12 cellular contexts compared by ENCODE assay signal in the genomic region with DNA sequence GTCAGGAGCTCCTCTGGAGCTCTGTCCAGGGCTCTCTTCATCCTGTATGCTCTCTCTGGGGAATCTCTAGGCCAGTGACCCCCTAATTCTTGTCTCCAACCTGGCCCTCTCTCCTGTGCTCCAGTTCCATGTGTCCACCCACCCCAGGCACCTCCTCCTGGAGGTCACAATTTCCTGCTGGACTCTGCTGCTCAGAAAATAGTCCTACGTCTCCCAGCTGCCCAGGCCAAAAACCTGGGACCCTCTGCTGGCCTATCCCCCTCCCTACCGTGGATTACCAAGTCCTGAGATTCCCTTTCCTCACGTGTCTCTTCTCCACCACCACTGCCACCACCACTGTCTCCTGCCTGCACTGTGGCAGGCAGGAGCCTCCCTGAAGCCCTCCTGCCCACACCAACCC. TPM values are rescaled to one million over a fixed set of nuclear protein-coding genes. Genes with fewer than 3 reads are reported as not detected.
DNase-seq lines count a peak whose midpoint lies in the region; ATAC-seq and TF ChIP-seq lines count a peak whose summit lies in the region.
"Had no signal": no experiment of that assay in that cellular context is flagged by ENCODE, and none has a peak within 500 bp of the region (broad histone marks: within the 10 kb centered on the region; RNA-seq: fewer than 3 reads in every experiment).

No MANE protein-coding gene starts in this region.

- peaks cover 18% of the 10 kb centered on the region for H3K27me3 Mint-ChIP-seq in T-helper 1 cell treated with Interleukin-12 subunit alpha and Interleukin-12 subunit beta and Interleukin-4 antibody, amounts not matched to agents 30 μg/mL and 1 μg/mL, for 36 hours (ENCODE audit: low read depth)
- H3K27me3 Mint-ChIP-seq in naive B cell (peaks cover 0 to 25% (median 8%) of the 10 kb centered on the region in 3 donors), type B pancreatic cell (no peaks in the 10 kb centered on the region)

- peaks cover 1% of the 10 kb centered on the region for H3K36me3 Mint-ChIP-seq in T-helper 1 cell treated with Interleukin-12 subunit alpha and Interleukin-12 subunit beta and Interleukin-4 antibody, amounts not matched to agents 30 μg/mL and 1 μg/mL, for 36 hours (ENCODE audit: low read depth)
- no peaks in the 10 kb centered on the region for H3K36me3 Mint-ChIP-seq in naive B cell
- no peaks in the 10 kb centered on the region for H3K36me3 Mint-ChIP-seq in type B pancreatic cell
- H3K36me3 Mint-ChIP-seq: natural killer cell treated with Interleukin-12 subunit alpha and Interleukin-12 subunit beta and Interleukin-15 and Interleukin-18, amount 100 ng/mL, for 72 hours had no signal

- CTCF ChIA-PET in GM10248 (lab: Yijun Ruan, JAX) = interaction anchor here (1.2 to 14.2 kb wide), 9 partner anchors 14 to 280 kb away, joined by 3 to 431 read pairs (median 7); partner anchors contain the start of genes CRABP2, NES and NTRK1

- H3K4me3 Mint-ChIP-seq in T-helper 1 cell treated with Interleukin-12 subunit alpha and Interleukin-12 subunit beta and Interleukin-4 antibody, amounts not matched to agents 30 μg/mL and 1 μg/mL, for 36 hours = no peak overlapping the region
- H3K4me3 Mint-ChIP-seq in naive B cell (peak overlapping the region; percentile 38 to 88 (median 69)), type B pancreatic cell (peak overlapping the region; percentile 67)
- H3K4me3 Mint-ChIP-seq: natural killer cell treated with Interleukin-12 subunit alpha and Interleukin-12 subunit beta and Interleukin-15 and Interleukin-18, amount 100 ng/mL, for 72 hours; stimulated activated effector memory CD8-positive, alpha-beta T cell treated with anti-CD3 and anti-CD28 coated beads, Interleukin-12 subunit alpha, Interleukin-12 subunit beta, amount 100 ng/mL, for 72 hours had no signal

- peak overlapping the region; percentile 31 for H3K27ac Mint-ChIP-seq in T-helper 1 cell treated with Interleukin-12 subunit alpha and Interleukin-12 subunit beta and Interleukin-4 antibody, amounts not matched to agents 30 μg/mL and 1 μg/mL, for 36 hours
- H3K27ac Mint-ChIP-seq in naive B cell (peak overlapping the region in 3 of 6 donors; percentile 35 to 87 (median 64)), type B pancreatic cell (peak overlapping the region; percentile 63)

- no peak overlapping the region for H2AFZ ChIP-seq in fibroblast of lung (ENCODE audit: low read length)

- H3K4me1 Mint-ChIP-seq in T-helper 1 cell treated with Interleukin-12 subunit alpha and Interleukin-12 subunit beta and Interleukin-4 antibody, amounts not matched to agents 30 μg/mL and 1 μg/mL, for 36 hours (ENCODE audit: low read depth) = peaks cover 16% of the 10 kb centered on the region
- H3K4me1 Mint-ChIP-seq in naive B cell = peaks cover 58 to 66% (median 61%) of the 10 kb centered on the region in 3 donors
- peaks cover 77% of the 10 kb centered on the region for H3K4me1 Mint-ChIP-seq in type B pancreatic cell (ENCODE audit: unreplicated experiment)

- H3K27ac ChIP-seq in fibroblast of lung (ENCODE audit: insufficient read depth, low read length) = peak overlapping the region; percentile 16
- H3K27ac ChIP-seq: 22Rv1 had no signal

- no peak for TF ChIP-seq CTCF in fibroblast of lung (conservative IDR thresholded peaks at IDR 0.05 in 1 of 2, IDR thresholded peaks at IDR 0.05 in 1 of 2; ENCODE audit: low read depth in 1 of 2, low read length in 2 of 2)
- TF ChIP-seq CTCF in type B pancreatic cell (conservative IDR thresholded peaks at IDR 0.05) = no peak
- no peak for TF ChIP-seq CTCF in GM10248 (IDR thresholded peaks at IDR 0.05; ENCODE audit: control extremely low read depth, extremely low read depth, low read depth, missing control alignments)

- H3K4me3 ChIP-seq in fibroblast of lung (replicated peaks in 1 of 4; ENCODE audit: control extremely low read depth in 1 of 4, insufficient read depth in 1 of 4, low read depth in 3 of 4, low read length in 4 of 4) = no peak overlapping the region

- no peaks in the 10 kb centered on the region for H3K9me3 Mint-ChIP-seq in T-helper 1 cell treated with Interleukin-12 subunit alpha and Interleukin-12 subunit beta and Interleukin-4 antibody, amounts not matched to agents 30 μg/mL and 1 μg/mL, for 36 hours
- no peaks in the 10 kb centered on the region for H3K9me3 Mint-ChIP-seq in naive B cell
- no peaks in the 10 kb centered on the region for H3K9me3 Mint-ChIP-seq in type B pancreatic cell
- H3K9me3 Mint-ChIP-seq: natural killer cell treated with Interleukin-12 subunit alpha and Interleukin-12 subunit beta and Interleukin-15 and Interleukin-18, amount 100 ng/mL, for 72 hours; stimulated activated effector memory CD8-positive, alpha-beta T cell treated with anti-CD3 and anti-CD28 coated beads, Interleukin-12 subunit alpha, Interleukin-12 subunit beta, amount 100 ng/mL, for 72 hours had no signal

- no peaks in the 10 kb centered on the region for H3K27me3 ChIP-seq in fibroblast of lung (ENCODE audit: control insufficient read depth, insufficient read depth, low read length)

- H3K4me1 ChIP-seq in fibroblast of lung (ENCODE audit: control insufficient read depth, extremely low read depth, insufficient read depth, low read length) = peaks cover 62% of the 10 kb centered on the region

- no peaks in the 10 kb centered on the region for H3K9me3 ChIP-seq in fibroblast of lung (ENCODE audit: control insufficient read depth, insufficient read depth, low read depth, low read length)

- no peak overlapping the region for H3K9ac ChIP-seq in fibroblast of lung (ENCODE audit: insufficient read depth, low read length)

- DNase-seq in T-helper 1 cell (no peak), fibroblast of lung (ENCODE audit: low read depth in 2 of 2) (no peak), naive B cell (no peak), type B pancreatic cell (ENCODE audit: extremely low spot score, unreplicated experiment) (no peak), GM10248 (ENCODE audit: extremely low spot score) (no peak)
- DNase-seq: DMS153 had no signal

- H3K4me2 ChIP-seq in fibroblast of lung (ENCODE audit: extremely low read depth, insufficient read depth, low read length) = peak overlapping the region; percentile 26

- no peak for ATAC-seq in naive B cell (ENCODE audit: low read depth in 2 of 2)
- no peak for ATAC-seq in HG03571 (IDR thresholded peaks at IDR 0.05; ENCODE audit: unreplicated experiment)
- ATAC-seq in HG02885 (IDR thresholded peaks at IDR 0.05; ENCODE audit: poor library complexity, unreplicated experiment) = no peak
- ATAC-seq: natural killer cell treated with Interleukin-12 subunit alpha and Interleukin-12 subunit beta and Interleukin-15 and Interleukin-18, amount 100 ng/mL, for 72 hours; stimulated activated effector memory CD8-positive, alpha-beta T cell treated with anti-CD3 and anti-CD28 coated beads, Interleukin-12 subunit alpha, Interleukin-12 subunit beta, amount 100 ng/mL, for 72 hours had no signal

- no peaks in the 10 kb centered on the region for H3K79me2 ChIP-seq in fibroblast of lung (ENCODE audit: control insufficient read depth, insufficient read depth, low read length)

- POLR2A ChIA-PET in GM10248 (lab: Yijun Ruan, JAX) = no interaction called here

- H3K36me3 ChIP-seq in fibroblast of lung (ENCODE audit: control insufficient read depth, insufficient read depth, low read length) = no peaks in the 10 kb centered on the region

- H4K20me1 ChIP-seq in fibroblast of lung (ENCODE audit: control insufficient read depth, extremely low read depth, insufficient read depth, low read length) = no peaks in the 10 kb centered on the region

RNA-seq across cellular contexts. Expression of gene NES, which starts 11.7 kb away (rescaled TPM):
- total RNA-seq in fibroblast of lung = 44.2 and 87.4 TPM in 2 replicates
- polyA plus RNA-seq in fibroblast of lung = 23.0 and 34.6 TPM in 2 replicates
- polyA plus RNA-seq in fibroblast of lung (2012) = 176 and 247 TPM in 2 replicates
- 82.1 and 135 TPM in 2 replicates for polyA minus RNA-seq in fibroblast of lung (ENCODE audit: low replicate concordance)
- not detected for polyA plus RNA-seq in naive B cell (ENCODE audit: low read depth in 6 of 6)
- total RNA-seq in type B pancreatic cell (ENCODE audit: low replicate concordance) = 8.1 and 125 TPM in 2 replicates
- total RNA-seq: natural killer cell treated with Interleukin-12 subunit alpha and Interleukin-12 subunit beta and Interleukin-15 and Interleukin-18, amount 100 ng/mL, for 72 hours had no signal

RNA-seq across cellular contexts. Expression of gene BCAN, which starts 23.6 kb away (rescaled TPM):
- total RNA-seq in fibroblast of lung = under 0.01 TPM in 1 of 2 replicates, not detected in the other
- 0.03 and 0.05 TPM in 2 replicates for polyA plus RNA-seq in fibroblast of lung
- polyA plus RNA-seq in fibroblast of lung (2012) = 0.07 and 0.17 TPM in 2 replicates
- polyA minus RNA-seq in fibroblast of lung (ENCODE audit: low replicate concordance) = 0.89 TPM in 1 of 2 replicates, not detected in the other
- polyA plus RNA-seq in naive B cell (ENCODE audit: low read depth in 6 of 6) = not detected
- 12.6 TPM in 1 of 2 replicates, not detected in the other for total RNA-seq in type B pancreatic cell (ENCODE audit: low replicate concordance)

RNA-seq across cellular contexts. Expression of gene CRABP2, which starts 39.8 kb away (rescaled TPM):
- total RNA-seq in fibroblast of lung (33.4 and 70.4 TPM in 2 replicates), type B pancreatic cell (ENCODE audit: low replicate concordance) (83.7 and 370 TPM in 2 replicates)
- polyA plus RNA-seq in fibroblast of lung (48.9 and 184 TPM in 2 replicates), naive B cell (ENCODE audit: low read depth in 6 of 6) (under 1 TPM in 1 of 6 donors, not detected in 5; 0.29 TPM)
- polyA plus RNA-seq in fibroblast of lung (2012) = 130 and 416 TPM in 2 replicates
- polyA minus RNA-seq in fibroblast of lung (ENCODE audit: low replicate concordance) = 25.3 and 53.9 TPM in 2 replicates

RNA-seq across cellular contexts. Expression of gene HAPLN2, which starts 46.3 kb away (rescaled TPM):
- total RNA-seq in fibroblast of lung (not detected in 2 replicates), type B pancreatic cell (ENCODE audit: low replicate concordance) (not detected in 2 replicates)
- polyA plus RNA-seq in fibroblast of lung (not detected in 2 replicates), naive B cell (ENCODE audit: low read depth in 6 of 6) (not detected)
- polyA plus RNA-seq in fibroblast of lung (2012) = not detected in 2 replicates
- not detected in 2 replicates for polyA minus RNA-seq in fibroblast of lung (ENCODE audit: low replicate concordance)
- total RNA-seq: natural killer cell treated with Interleukin-12 subunit alpha and Interleukin-12 subunit beta and Interleukin-15 and Interleukin-18, amount 100 ng/mL, for 72 hours had no signal
